ENCODE assay signal across 8 cellular contexts in genomic region chr16:30956601-30957455, GRCh38. TPM values are rescaled to one million over a fixed set of nuclear protein-coding genes. Genes with fewer than 3 reads are reported as not detected.
DNase-seq lines count a peak whose midpoint lies in the region; ATAC-seq and TF ChIP-seq lines count a peak whose summit lies in the region.

No MANE protein-coding gene starts in this region.

- TF ChIP-seq CTCF in CD4-positive, alpha-beta T cell (IDR thresholded peaks at IDR 0.05): no peak
- TF ChIP-seq CTCF in RWPE1 (conservative IDR thresholded peaks at IDR 0.05; ENCODE audit: low read depth): no peak
- TF ChIP-seq CTCF in neural crest cell (conservative IDR thresholded peaks at IDR 0.05): peak; percentile 36

- ATAC-seq in CD4-positive, alpha-beta T cell (ENCODE audit: poor library complexity): peak; percentile 55
- ATAC-seq in GM19467 (IDR thresholded peaks at IDR 0.05; ENCODE audit: unreplicated experiment): peak; percentile 33

- peaks cover 44% of the 10 kb centered on the region for H3K36me3 Mint-ChIP-seq in CD4-positive, alpha-beta T cell (ENCODE audit: low read depth)
- peaks cover 16% of the 10 kb centered on the region for H3K36me3 Mint-ChIP-seq in neural crest cell (ENCODE audit: low read depth)

- no peaks in the 10 kb centered on the region for H3K27me3 Mint-ChIP-seq in CD4-positive, alpha-beta T cell
- peaks cover 8% of the 10 kb centered on the region for H3K27me3 Mint-ChIP-seq in neural crest cell (ENCODE audit: low read depth)

- CTCF ChIA-PET in CD4-positive, alpha-beta T cell (lab: Charles Lee): interaction anchor here (1.0 kb wide), 2 partner anchors 185 to 186 kb away, joined by 3 read pairs; no protein-coding TSS in a partner anchor
- CTCF ChIA-PET in RWPE1 (lab: Yijun Ruan, JAX): no interaction called here

- peaks cover 18 to 25% of the 10 kb centered on the region in 2 donors for H3K36me3 ChIP-seq in stomach smooth muscle (ENCODE audit: control insufficient read depth in 2 of 2, insufficient read depth in 2 of 2, low read length in 2 of 2)

- H3K4me3 ChIP-seq in stomach smooth muscle (ENCODE audit: low read length in 2 of 2): peak overlapping the region; percentile 91 to 98

- DNase-seq in CD4-positive, alpha-beta T cell: peak; percentile 72 to 87 (median 82)
- peak; percentile 84 for DNase-seq in HuH-7.5 (ENCODE audit: low spot score)
- DNase-seq in RWPE1 (ENCODE audit: low spot score): peak; percentile 89
- DNase-seq in activated effector memory CD4-positive, alpha-beta T cell treated with Interleukin-2 at 50 U/mL for 16 hours: peak; percentile 78
- peak; percentile 61 for DNase-seq in fibroblast of the conjunctiva (ENCODE audit: low read depth)
- DNase-seq in neural crest cell (ENCODE audit: low read depth, low spot score): peak; percentile 82

- peak overlapping the region; percentile 97 for H3K4me3 Mint-ChIP-seq in CD4-positive, alpha-beta T cell
- H3K4me3 Mint-ChIP-seq in neural crest cell: peak overlapping the region; percentile 99

- POLR2A ChIA-PET in CD4-positive, alpha-beta T cell (lab: Charles Lee): interaction anchor here (0.6 to 2.1 kb wide), 8 partner anchors 8 to 298 kb away, joined by 3 to 9 read pairs (median 4); partner anchors contain the start of genes FBRS, KAT8, ORAI3 and ZNF646
- POLR2A ChIA-PET in RWPE1 (lab: Yijun Ruan, JAX; ENCODE audit: low non-redundant PET): no interaction called here

- no peaks in the 10 kb centered on the region for H3K9me3 Mint-ChIP-seq in CD4-positive, alpha-beta T cell
- H3K9me3 Mint-ChIP-seq in neural crest cell: no peaks in the 10 kb centered on the region

- no peaks in the 10 kb centered on the region for H3K9me3 ChIP-seq in CD4-positive, alpha-beta T cell (ENCODE audit: control insufficient read depth, low read length)
- no peaks in the 10 kb centered on the region for H3K9me3 ChIP-seq in stomach smooth muscle (ENCODE audit: control insufficient read depth in 2 of 2, low read length in 2 of 2)

- H3K4me1 ChIP-seq in stomach smooth muscle (ENCODE audit: control insufficient read depth, insufficient read depth, low read length): peaks cover 28% of the 10 kb centered on the region

- peak overlapping the region; percentile 97 for H3K27ac Mint-ChIP-seq in CD4-positive, alpha-beta T cell
- peak overlapping the region; percentile 100 for H3K27ac Mint-ChIP-seq in neural crest cell (ENCODE audit: unreplicated experiment)

- peaks cover 39% of the 10 kb centered on the region for H3K4me1 Mint-ChIP-seq in CD4-positive, alpha-beta T cell (ENCODE audit: low read depth)
- H3K4me1 Mint-ChIP-seq in neural crest cell: peaks cover 32% of the 10 kb centered on the region

- no peaks in the 10 kb centered on the region for H3K27me3 ChIP-seq in CD4-positive, alpha-beta T cell (ENCODE audit: control insufficient read depth, insufficient read depth, low read length)
- no peaks in the 10 kb centered on the region for H3K27me3 ChIP-seq in stomach smooth muscle (ENCODE audit: control insufficient read depth in 1 of 2, insufficient read depth in 2 of 2, low read length in 2 of 2)

- intact Hi-C loops in CD4-positive, alpha-beta T cell (cut with DNase I, micrococcal nuclease): loop anchor here (1.0 to 10.0 kb wide), 8 partner anchors 34 to 908 kb away; partner anchors contain the start of genes FBXL19 (in 1 of the 2), STX4 (in 1 of the 2), ZNF646 (in 1 of the 2) and ZNF668 (in 1 of the 2)

- peak overlapping the region; percentile 98 to 99 for H3K9ac ChIP-seq in stomach smooth muscle (ENCODE audit: low read length in 2 of 2)

- H3K27ac ChIP-seq in CD4-positive, alpha-beta T cell (ENCODE audit: low read depth, low read length): peak overlapping the region; percentile 95
- H3K27ac ChIP-seq in RWPE1 (peak overlapping the region; percentile 99), stomach smooth muscle (ENCODE audit: low read length) (peak overlapping the region; percentile 97)

RNA-seq across cellular contexts. Expression of gene SETD1A, which starts 0.7 kb away (rescaled TPM):
- 10 to 100 TPM; 40.1 to 41.2 TPM for total RNA-seq in CD4-positive, alpha-beta T cell
- 33.4 and 35.2 TPM in 2 replicates for total RNA-seq in neural crest cell

RNA-seq across cellular contexts. Expression of gene ORAI3, which starts 8.0 kb away (rescaled TPM):
- 1 to 10 TPM; 3.0 to 4.5 TPM for total RNA-seq in CD4-positive, alpha-beta T cell
- total RNA-seq in neural crest cell: 7.7 and 8.0 TPM in 2 replicates

RNA-seq across cellular contexts. Expression of gene HSD3B7, which starts 28.2 kb away (rescaled TPM):
- under 1 TPM in 1 of 2 experiments, not detected in 1; 0.11 TPM for total RNA-seq in CD4-positive, alpha-beta T cell
- 1.9 and 2.3 TPM in 2 replicates for total RNA-seq in neural crest cell

RNA-seq across cellular contexts. Expression of gene FBXL19, which starts 33.5 kb away (rescaled TPM):
- total RNA-seq in CD4-positive, alpha-beta T cell: 1 to 10 TPM; 7.5 to 8.9 TPM
- 78.1 and 84.7 TPM in 2 replicates for total RNA-seq in neural crest cell

RNA-seq across cellular contexts. Expression of gene STX1B, which starts 53.6 kb away (rescaled TPM):
- total RNA-seq in CD4-positive, alpha-beta T cell: 1 to 10 TPM; 2.9 to 3.1 TPM
- 12.1 and 14.1 TPM in 2 replicates for total RNA-seq in neural crest cell

Comparison
In these comparisons a context has a peak if more than half of its experiments do, and no peak if none do; other contexts are left out.
1. Peak in every context shown above with its lines: DNase-seq, ATAC-seq, H3K4me3 ChIP-seq and H3K27ac ChIP-seq.